In the genomic region with DNA sequence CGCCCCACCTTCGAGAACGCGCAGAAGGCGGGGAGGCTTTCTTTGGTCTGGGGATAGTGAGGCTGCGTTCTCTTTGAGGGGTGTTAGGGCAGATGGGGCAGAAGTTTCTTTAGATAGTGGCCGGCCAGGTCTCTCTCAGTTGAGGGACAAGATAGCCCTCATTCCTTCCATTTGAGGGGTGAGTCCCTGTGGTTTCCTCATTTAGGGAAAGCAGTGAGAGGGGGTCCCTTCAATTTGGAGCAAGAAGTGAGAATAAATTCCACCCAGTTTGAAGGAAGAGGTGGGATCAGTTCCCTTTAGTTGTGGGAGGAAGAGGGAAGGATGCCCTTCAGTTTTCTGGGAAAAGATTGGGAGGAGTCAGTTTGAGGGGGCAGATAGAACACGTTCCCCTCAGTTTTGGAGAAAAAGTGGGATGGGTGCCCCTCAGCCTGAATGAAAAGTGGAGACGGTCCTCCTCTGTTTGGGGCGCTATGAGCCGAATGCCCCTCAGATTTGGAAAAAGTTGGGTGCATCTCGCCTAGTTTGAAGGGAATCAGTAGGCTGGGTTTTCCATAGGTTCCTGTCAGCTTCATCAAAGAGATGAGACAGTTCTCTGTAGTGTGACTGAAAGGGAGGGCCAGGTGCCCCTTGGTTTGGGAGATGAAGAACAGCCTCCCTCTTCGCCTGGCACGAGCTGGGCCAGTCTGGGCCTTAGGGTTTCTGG, we compare ENCODE assay signal across 1 cellular context.
TF ChIP-seq lines count a peak whose summit lies in the region.

No MANE protein-coding gene starts in this region.

TF ChIP-seq in GM12878, 131 proteins besides CTCF, POLR2A, EP300 and RAD21:
- TF ChIP-seq TAF1 (IDR thresholded peaks at IDR 0.05; ENCODE audit: borderline replicate concordance, low read depth, low read length), result no peak
- TF ChIP-seq RB1 (IDR thresholded peaks at IDR 0.05; ENCODE audit: borderline replicate concordance), result peak; percentile 81; the same call in 1 of the 2 replicates
- no peak for TF ChIP-seq GABPA (IDR thresholded peaks at IDR 0.05; ENCODE audit: low read depth)
- TF ChIP-seq CHD4 (IDR thresholded peaks at IDR 0.05), result no peak
- no peak for TF ChIP-seq MYC (IDR thresholded peaks at IDR 0.05; ENCODE audit: insufficient read depth, insufficient read length, insufficient replicate concordance, low read length, severe bottlenecking)
- TF ChIP-seq CBFB (IDR thresholded peaks at IDR 0.05; ENCODE audit: low read depth), result no peak
- no peak for TF ChIP-seq SUPT20H (IDR thresholded peaks at IDR 0.05; ENCODE audit: borderline replicate concordance, control insufficient read depth, low read depth, low read length)
- no peak for TF ChIP-seq HDAC2 (IDR thresholded peaks at IDR 0.05)
- peak; percentile 90 for TF ChIP-seq E2F8 (IDR thresholded peaks at IDR 0.05; ENCODE audit: low read depth, partially characterized antibody)
- TF ChIP-seq, protein P1, sequence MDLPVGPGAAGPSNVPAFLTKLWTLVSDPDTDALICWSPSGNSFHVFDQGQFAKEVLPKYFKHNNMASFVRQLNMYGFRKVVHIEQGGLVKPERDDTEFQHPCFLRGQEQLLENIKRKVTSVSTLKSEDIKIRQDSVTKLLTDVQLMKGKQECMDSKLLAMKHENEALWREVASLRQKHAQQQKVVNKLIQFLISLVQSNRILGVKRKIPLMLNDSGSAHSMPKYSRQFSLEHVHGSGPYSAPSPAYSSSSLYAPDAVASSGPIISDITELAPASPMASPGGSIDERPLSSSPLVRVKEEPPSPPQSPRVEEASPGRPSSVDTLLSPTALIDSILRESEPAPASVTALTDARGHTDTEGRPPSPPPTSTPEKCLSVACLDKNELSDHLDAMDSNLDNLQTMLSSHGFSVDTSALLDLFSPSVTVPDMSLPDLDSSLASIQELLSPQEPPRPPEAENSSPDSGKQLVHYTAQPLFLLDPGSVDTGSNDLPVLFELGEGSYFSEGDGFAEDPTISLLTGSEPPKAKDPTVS (IDR thresholded peaks at IDR 0.05; ENCODE audit: low read depth, low read length), result no peak
- TF ChIP-seq BHLHE40 (IDR thresholded peaks at IDR 0.05; ENCODE audit: borderline replicate concordance in 1 of 2, low read depth in 2 of 2, low read length in 1 of 2), result peak in 1 of 2 experiments; percentile 15; a peak in 1 of 4 replicates
- 0 out of 2 replicates have a peak, but pooled peaks have one; percentile 30 for TF ChIP-seq POLR2AphosphoS5 (IDR thresholded peaks at IDR 0.05; ENCODE audit: low read length)
- 0 out of 2 replicates have a peak, but pooled peaks have one; percentile 15 for TF ChIP-seq SIN3A (IDR thresholded peaks at IDR 0.05; ENCODE audit: low read depth, low read length)
- TF ChIP-seq NKRF (conservative IDR thresholded peaks at IDR 0.05), result no peak
- TF ChIP-seq IKZF2 (IDR thresholded peaks at IDR 0.05), result 0 out of 4 replicates have a peak, but pooled peaks of 1 of the 2 experiments have one; percentile 20
- TF ChIP-seq CREB1 (IDR thresholded peaks at IDR 0.05; ENCODE audit: low read depth), result no peak
- TF ChIP-seq KDM1A (IDR thresholded peaks at IDR 0.05; ENCODE audit: borderline replicate concordance), result no peak
- TF ChIP-seq MEF2A (IDR thresholded peaks at IDR 0.05; ENCODE audit: insufficient read depth, low read depth, low read length), result no peak
- no peak for TF ChIP-seq ATF7 (IDR thresholded peaks at IDR 0.05; ENCODE audit: low read depth)
